In genomic region chr1:202708456-202709275, GRCh38 we compare ENCODE assay signal across 22 cellular contexts. TPM values are rescaled to one million over a fixed set of nuclear protein-coding genes. Genes with fewer than 3 reads are reported as not detected.
DNase-seq lines count a peak whose midpoint lies in the region; TF ChIP-seq lines count a peak whose summit lies in the region.
"Had no signal": no experiment of that assay in that cellular context is flagged by ENCODE, and none has a peak within 500 bp of the region (broad histone marks: within the 10 kb centered on the region; RNA-seq: fewer than 3 reads in every experiment).

No MANE protein-coding gene starts in this region.

- DNase-seq in neuronal stem cell (ENCODE audit: low spot score) = no peak
- no peak for DNase-seq in NCI-H146 treated with DMSO at 0.1 percent for 48 hours (lab: John Stamatoyannopoulos, UW; ENCODE audit: unreplicated experiment)
- no peak for DNase-seq in NCI-H2107 (lab: John Stamatoyannopoulos, UW)
- no peak for DNase-seq in RWPE1 (ENCODE audit: low spot score)
- no peak for DNase-seq in AML-193 (lab: John Stamatoyannopoulos, UW)
- DNase-seq: ACHN; activated CD4-positive, alpha-beta T cell treated with anti-CD3 and anti-CD28 coated beads, Interleukin-2, amount 50 U/mL, for 48 hours; activated naive CD4-positive, alpha-beta T cell treated with anti-CD3 and anti-CD28 coated beads for 36 hours; GOT3; immature natural killer cell; IMR-90; NCI-H1105 treated with DMSO at 0.1 percent for 48 hours; NCI-H2081 treated with DMSO at 0.1 percent for 48 hours; NK-92 treated with Interleukin-12 subunit alpha and Interleukin-12 subunit beta, amount 100 ng/mL, for 24 hours; stimulated activated CD4-positive, alpha-beta T cell treated with anti-CD3 and anti-CD28 coated beads, Interleukin-4, amount 100 ng/mL, for 1 hour; tibial artery had no signal

- no peaks in the 10 kb centered on the region for H3K9me3 ChIP-seq in BLaER1
- H3K9me3 ChIP-seq in HUES48 (ENCODE audit: control insufficient read depth, insufficient read depth, low read length) = no peaks in the 10 kb centered on the region
- no peaks in the 10 kb centered on the region for H3K9me3 ChIP-seq in ectodermal cell (ENCODE audit: control insufficient read depth, low read length)
- no peaks in the 10 kb centered on the region for H3K9me3 ChIP-seq in neuronal stem cell (replicated peaks in 1 of 2; ENCODE audit: control insufficient read depth in 2 of 2, insufficient read depth in 1 of 2, low read depth in 1 of 2, low read length in 2 of 2)
- H3K9me3 ChIP-seq: tibial artery had no signal

- POLR2A ChIA-PET in RWPE1 (lab: Yijun Ruan, JAX; ENCODE audit: low non-redundant PET) = interaction anchor here (0.9 kb wide), 1 partner anchor 12 kb away, joined by 3 read pairs; no protein-coding TSS in a partner anchor

- H4K91ac ChIP-seq in neuronal stem cell (ENCODE audit: low read depth, low read length, poor library complexity) = no peak overlapping the region

- peak overlapping the region; percentile 84 for H3K18ac ChIP-seq in neuronal stem cell (ENCODE audit: low read length)

- H2BK120ac ChIP-seq in neuronal stem cell (ENCODE audit: low read depth, low read length) = no peak overlapping the region

- H4K8ac ChIP-seq in neuronal stem cell (ENCODE audit: low read depth, low read length) = no peak overlapping the region

- peak overlapping the region; percentile 77 for H3K23ac ChIP-seq in neuronal stem cell (ENCODE audit: low read depth, low read length, poor library complexity)

- TF ChIP-seq CTCF in RWPE1 (conservative IDR thresholded peaks at IDR 0.05; ENCODE audit: low read depth) = no peak

- H3K27ac ChIP-seq in BLaER1 (no peak overlapping the region), HUES48 (ENCODE audit: low read depth, low read length) (no peak overlapping the region), ectodermal cell (ENCODE audit: insufficient read depth, low read depth, low read length, poor library complexity, severe bottlenecking) (no peak overlapping the region), neuronal stem cell (replicated peaks; ENCODE audit: low read length) (no peak overlapping the region), RWPE1 (no peak overlapping the region)
- H3K27ac ChIP-seq: C4-2B, HL-60, tibial artery had no signal

- H3K4me3 ChIP-seq in BLaER1 = 0 out of 2 replicates have a peak overlapping the region, but pooled peaks have one; percentile 60
- H3K4me3 ChIP-seq in HUES48 (ENCODE audit: low read depth, low read length) = peak overlapping the region; percentile 76; the same call in 1 of the 2 replicates
- H3K4me3 ChIP-seq in ectodermal cell (ENCODE audit: insufficient read depth, low read depth, low read length) = peak overlapping the region; percentile 41
- no peak overlapping the region for H3K4me3 ChIP-seq in neuronal stem cell (ENCODE audit: low read length in 2 of 2)

- no peak overlapping the region for H2AFZ ChIP-seq in neuronal stem cell (ENCODE audit: low read length)

- H3K9ac ChIP-seq in BLaER1 (no peak overlapping the region), HUES48 (ENCODE audit: low read depth, low read length) (no peak overlapping the region), neuronal stem cell (ENCODE audit: low read depth, low read length, poor library complexity) (peak overlapping the region; percentile 63)

- no peak overlapping the region for H2BK5ac ChIP-seq in neuronal stem cell (ENCODE audit: low read length)

- H3K79me1 ChIP-seq in neuronal stem cell (ENCODE audit: low read depth, low read length) = no peaks in the 10 kb centered on the region

- CTCF ChIA-PET in RWPE1 (lab: Yijun Ruan, JAX) = interaction anchor here (0.6 to 1.1 kb wide), 5 partner anchors 11 to 495 kb away, joined by 3 to 5 read pairs (median 3); no protein-coding TSS in a partner anchor

- H3K4me2 ChIP-seq in BLaER1 (no peak overlapping the region), neuronal stem cell (ENCODE audit: insufficient read depth, low read length, poor library complexity, severe bottlenecking) (no peak overlapping the region)

- H4K20me1 ChIP-seq in BLaER1 = peaks cover 44% of the 10 kb centered on the region

- peak overlapping the region; percentile 30 for H2BK12ac ChIP-seq in neuronal stem cell (ENCODE audit: low read length)

- H2BK15ac ChIP-seq in neuronal stem cell (ENCODE audit: low read length) = peak overlapping the region; percentile 69

- H3K4me1 ChIP-seq in BLaER1 = peaks cover 16% of the 10 kb centered on the region
- H3K4me1 ChIP-seq in HUES48 (ENCODE audit: control insufficient read depth, insufficient read depth, low read length) = peaks cover 37% of the 10 kb centered on the region
- H3K4me1 ChIP-seq in ectodermal cell (ENCODE audit: control insufficient read depth, insufficient read depth, low read length) = peaks cover 37% of the 10 kb centered on the region
- peaks cover 13 to 14% of the 10 kb centered on the region in 2 donors for H3K4me1 ChIP-seq in neuronal stem cell (ENCODE audit: control insufficient read depth in 2 of 2, insufficient read depth in 1 of 2, low read depth in 1 of 2, low read length in 2 of 2)

- H3K36me3 ChIP-seq in BLaER1 (no peaks in the 10 kb centered on the region), HUES48 (ENCODE audit: control insufficient read depth, insufficient read depth, low read length) (no peaks in the 10 kb centered on the region), ectodermal cell (ENCODE audit: control insufficient read depth, insufficient read depth, low read length) (no peaks in the 10 kb centered on the region), neuronal stem cell (replicated peaks in 1 of 2; ENCODE audit: control insufficient read depth in 2 of 2, insufficient read depth in 2 of 2, low read length in 2 of 2) (no peaks in the 10 kb centered on the region)
- H3K36me3 ChIP-seq: tibial artery had no signal

- H3K27me3 ChIP-seq in BLaER1 (peaks cover 56% of the 10 kb centered on the region), HUES48 (ENCODE audit: control insufficient read depth, insufficient read depth, low read length) (peaks cover 48% of the 10 kb centered on the region), ectodermal cell (ENCODE audit: control insufficient read depth, insufficient read depth, low read length, poor library complexity, severe bottlenecking) (peaks cover 63% of the 10 kb centered on the region), neuronal stem cell (ENCODE audit: control insufficient read depth in 3 of 3, insufficient read depth in 3 of 3, low read depth in 1 of 3, low read length in 3 of 3) (peaks cover 9 to 96% (median 41%) of the 10 kb centered on the region in 3 experiments)

- WGBS in ectodermal cell, 2 experiments = 78 to 79% methylated on average over 12 of the region's 12 CpGs
- no CpG with 5 or more reads among the region's 12 CpGs for WGBS in neuronal stem cell (ENCODE audit: extremely low coverage in 2 of 2, insufficient read length in 2 of 2, insufficient replicate concordance in 1 of 2), 2 donors

- H3K4ac ChIP-seq in neuronal stem cell (ENCODE audit: low read length) = peak overlapping the region; percentile 6

- H2AK5ac ChIP-seq in neuronal stem cell (ENCODE audit: low read depth, low read length) = peak overlapping the region; percentile 38

- H3K14ac ChIP-seq in neuronal stem cell (ENCODE audit: low read length) = no peak overlapping the region

RNA-seq across cellular contexts. Expression of gene SYT2, which starts 1.6 kb away (rescaled TPM):
- 3.4 TPM for polyA plus RNA-seq in ectodermal cell (2013, experiment 1 of 4)
- 4.1 TPM for polyA plus RNA-seq in ectodermal cell (2013, experiment 2 of 4)
- polyA plus RNA-seq in ectodermal cell (2013, experiment 3 of 4) = 2.4 TPM
- 3.0 TPM for polyA plus RNA-seq in ectodermal cell (2013, experiment 4 of 4)
- 0.08 TPM for polyA plus RNA-seq in neuronal stem cell (2013, experiment 1 of 2)
- 0.06 TPM for polyA plus RNA-seq in neuronal stem cell (2013, experiment 2 of 2)
- polyA plus RNA-seq: smooth muscle cell had no signal

Comparison
In these comparisons a context has a peak if more than half of its experiments do, and no peak if none do; other contexts are left out.
1. H3K4me3 ChIP-seq: peak in BLaER1 (single experiment), HUES48 (single experiment) and ectodermal cell (single experiment); none in neuronal stem cell (0 of 2).